ENCODE assay signal across 36 cellular contexts in the genomic region with DNA sequence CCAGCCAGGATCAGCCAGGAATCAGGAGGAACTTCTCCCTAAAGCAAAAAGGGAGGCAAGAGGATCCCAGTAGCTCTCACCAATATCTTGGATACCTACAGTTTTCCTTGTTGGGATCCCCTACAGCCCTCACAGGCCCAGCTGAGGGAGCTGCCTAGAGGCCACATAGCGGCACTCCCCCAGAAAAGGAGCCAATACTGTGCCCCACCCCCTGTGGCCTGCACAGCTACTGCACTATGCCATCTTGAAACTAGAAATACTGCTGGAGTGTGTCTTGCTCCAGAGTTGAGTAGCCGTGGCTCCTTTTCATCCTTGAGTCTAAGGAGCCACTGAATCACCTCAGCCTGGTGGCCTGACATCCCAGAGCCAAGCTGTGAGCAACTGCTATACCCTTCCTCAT. TPM values are rescaled to one million over a fixed set of nuclear protein-coding genes. Genes with fewer than 3 reads are reported as not detected.
"Had no signal": no experiment of that assay in that cellular context is flagged by ENCODE, and none has a peak within 500 bp of the region (broad histone marks: within the 10 kb centered on the region; RNA-seq: fewer than 3 reads in every experiment).

No MANE protein-coding gene starts in this region.

- H3K27ac ChIP-seq: body of pancreas, brain microvascular endothelial cell, breast epithelium, VCaP had no signal

- H3K4me1 ChIP-seq: body of pancreas, breast epithelium had no signal

- FAIRE-seq: astrocyte, TTC549 had no signal

- H3K4me3 ChIP-seq: body of pancreas, breast epithelium had no signal

- H3K27ac Mint-ChIP-seq: activated B cell treated with CpG ODN at 0.5 μM for 24 hours; activated CD4-positive, alpha-beta memory T cell treated with anti-CD3 and anti-CD28 coated beads, Interleukin-2, amount 10 ng/mL, durations not matched to agents 7 days and 5 days; activated CD4-positive, alpha-beta T cell treated with anti-CD3 and anti-CD28 coated beads, Interleukin-2, amount 10 ng/mL, durations not matched to agents 7 days and 5 days; activated CD8-positive, alpha-beta memory T cell treated with anti-CD3 and anti-CD28 coated beads, Interleukin-2, amount 10 ng/mL, durations not matched to agents 7 days and 5 days; activated CD8-positive, alpha-beta T cell treated with anti-CD3 and anti-CD28 coated beads, Interleukin-2, amount 10 ng/mL, durations not matched to agents 7 days and 5 days; activated naive CD4-positive, alpha-beta T cell treated with anti-CD3 and anti-CD28 coated beads, Interleukin-2, amount 10 ng/mL, durations not matched to agents 7 days and 5 days; activated naive CD4-positive, alpha-beta T cell treated with anti-CD3 and anti-CD28 coated beads, Interleukin-2, amount 50 U/mL, for 24 hours; activated naive CD8-positive, alpha-beta T cell; activated naive CD8-positive, alpha-beta T cell treated with anti-CD3 and anti-CD28 coated beads, Interleukin-2, amount 10 ng/mL, durations not matched to agents 7 days and 5 days; activated naive CD8-positive, alpha-beta T cell treated with anti-CD3 and anti-CD28 coated beads, Interleukin-2, amount 50 U/mL, for 24 hours; activated T-cell treated with anti-CD3 and anti-CD28 coated beads, Interleukin-2, amount 50 U/mL, for 24 hours; activated T-helper 2 cell treated with anti-CD3 and anti-CD28 coated beads, Interferon-gamma antibody, Interleukin-2, Interleukin-4, amounts not matched to agents 10 μg/mL and 5 μg/mL and 100 μg/mL, durations not matched to agents 14 hours and 24 hours and 36 hours; T-helper 1 cell treated with Interleukin-12 subunit alpha and Interleukin-12 subunit beta and Interleukin-4 antibody, amounts not matched to agents 30 μg/mL and 1 μg/mL, for 36 hours; T-helper 2 cell treated with Interferon-gamma antibody and Interleukin-4, amounts not matched to agents 5 μg/mL and 100 μg/mL, for 36 hours had no signal

- H3K4me3 Mint-ChIP-seq: activated B cell treated with CpG ODN at 0.5 μM for 24 hours; activated CD4-positive, alpha-beta memory T cell treated with anti-CD3 and anti-CD28 coated beads, Interleukin-2, amount 10 ng/mL, durations not matched to agents 7 days and 5 days; activated CD4-positive, alpha-beta T cell treated with anti-CD3 and anti-CD28 coated beads, Interleukin-2, amount 10 ng/mL, durations not matched to agents 7 days and 5 days; activated CD8-positive, alpha-beta memory T cell treated with anti-CD3 and anti-CD28 coated beads, Interleukin-2, amount 10 ng/mL, durations not matched to agents 7 days and 5 days; activated CD8-positive, alpha-beta T cell treated with anti-CD3 and anti-CD28 coated beads, Interleukin-2, amount 10 ng/mL, durations not matched to agents 7 days and 5 days; activated naive CD4-positive, alpha-beta T cell treated with anti-CD3 and anti-CD28 coated beads, Interleukin-2, amount 10 ng/mL, durations not matched to agents 7 days and 5 days; activated naive CD4-positive, alpha-beta T cell treated with anti-CD3 and anti-CD28 coated beads, Interleukin-2, amount 50 U/mL, for 24 hours; activated naive CD8-positive, alpha-beta T cell; activated naive CD8-positive, alpha-beta T cell treated with anti-CD3 and anti-CD28 coated beads, Interleukin-2, amount 10 ng/mL, durations not matched to agents 7 days and 5 days; activated naive CD8-positive, alpha-beta T cell treated with anti-CD3 and anti-CD28 coated beads, Interleukin-2, amount 50 U/mL, for 24 hours; activated T-cell treated with anti-CD3 and anti-CD28 coated beads, Interleukin-2, amount 50 U/mL, for 24 hours; central memory CD8-positive, alpha-beta T cell; T-helper 1 cell treated with Interleukin-12 subunit alpha and Interleukin-12 subunit beta and Interleukin-4 antibody, amounts not matched to agents 30 μg/mL and 1 μg/mL, for 36 hours; T-helper 2 cell treated with Interferon-gamma antibody and Interleukin-4, amounts not matched to agents 5 μg/mL and 100 μg/mL, for 36 hours had no signal

- H3K4me1 Mint-ChIP-seq: activated B cell treated with CpG ODN at 0.5 μM for 24 hours; activated CD4-positive, alpha-beta memory T cell treated with anti-CD3 and anti-CD28 coated beads, Interleukin-2, amount 10 ng/mL, durations not matched to agents 7 days and 5 days; activated CD4-positive, alpha-beta T cell treated with anti-CD3 and anti-CD28 coated beads, Interleukin-2, amount 10 ng/mL, durations not matched to agents 7 days and 5 days; activated CD8-positive, alpha-beta memory T cell treated with anti-CD3 and anti-CD28 coated beads, Interleukin-2, amount 10 ng/mL, durations not matched to agents 7 days and 5 days; activated naive CD4-positive, alpha-beta T cell treated with anti-CD3 and anti-CD28 coated beads, Interleukin-2, amount 10 ng/mL, durations not matched to agents 7 days and 5 days; activated naive CD4-positive, alpha-beta T cell treated with anti-CD3 and anti-CD28 coated beads, Interleukin-2, amount 50 U/mL, for 24 hours; activated naive CD8-positive, alpha-beta T cell treated with anti-CD3 and anti-CD28 coated beads, Interleukin-2, amount 10 ng/mL, durations not matched to agents 7 days and 5 days; activated naive CD8-positive, alpha-beta T cell treated with anti-CD3 and anti-CD28 coated beads, Interleukin-2, amount 50 U/mL, for 24 hours; central memory CD8-positive, alpha-beta T cell had no signal

- H3K9me3 ChIP-seq: body of pancreas had no signal

- DNase-seq: activated B cell treated with CpG ODN at 0.5 μM for 24 hours; activated CD4-positive, alpha-beta memory T cell treated with anti-CD3 and anti-CD28 coated beads, Interleukin-2, amount 10 ng/mL, durations not matched to agents 7 days and 5 days; activated CD4-positive, alpha-beta T cell treated with anti-CD3 and anti-CD28 coated beads for 48 hours; activated CD4-positive, alpha-beta T cell treated with anti-CD3 and anti-CD28 coated beads, Interleukin-2, amount 10 ng/mL, durations not matched to agents 7 days and 5 days; activated CD4-positive, alpha-beta T cell treated with anti-CD3 and anti-CD28 coated beads, Interleukin-2, amount 50 U/mL, for 48 hours; activated CD4-positive, CD25-positive, alpha-beta regulatory T cell treated with anti-CD3 and anti-CD28 coated beads, Interleukin-2, amount 50 U/mL, for 72 hours; activated CD8-positive, alpha-beta memory T cell treated with anti-CD3 and anti-CD28 coated beads for 24 hours; activated CD8-positive, alpha-beta memory T cell treated with anti-CD3 and anti-CD28 coated beads, Interleukin-2, amount 10 ng/mL, durations not matched to agents 7 days and 5 days; activated CD8-positive, alpha-beta memory T cell treated with anti-CD3 and anti-CD28 coated beads, Interleukin-2, amount 50 U/mL, for 48 hours; activated CD8-positive, alpha-beta T cell treated with anti-CD3 and anti-CD28 coated beads, Interleukin-2, amount 10 ng/mL, durations not matched to agents 7 days and 5 days; activated effector memory CD4-positive, alpha-beta T cell treated with Interleukin-2 at 50 U/mL for 16 hours; activated gamma-delta T cell; activated naive CD4-positive, alpha-beta T cell treated with anti-CD3 and anti-CD28 coated beads, Interleukin-2, amount 10 ng/mL, durations not matched to agents 7 days and 5 days; activated naive CD4-positive, alpha-beta T cell treated with Interleukin-2 at 50 U/mL for 16 hours; activated naive CD8-positive, alpha-beta T cell treated with anti-CD3 and anti-CD28 coated beads, Interleukin-2, amount 10 ng/mL, durations not matched to agents 7 days and 5 days; activated naive CD8-positive, alpha-beta T cell treated with anti-CD3 and anti-CD28 coated beads, Interleukin-2, amount 50 U/mL, for 24 hours; activated T-cell treated with anti-CD3 and anti-CD28 coated beads, Interleukin-2, amount 50 U/mL, for 24 hours; activated T-cell treated with anti-CD3 and anti-CD28 coated beads, Interleukin-2, amount 50 U/mL, for 48 hours; amygdala; aorta; body of pancreas; brain microvascular endothelial cell; cerebellar nuclear complex; T-helper 1 cell; T-helper 2 cell; T-helper 9 cell had no signal

- H3K27me3 ChIP-seq: body of pancreas, brain microvascular endothelial cell, breast epithelium had no signal

- H3K36me3 ChIP-seq: brain microvascular endothelial cell, breast epithelium had no signal

- H3K9me3 Mint-ChIP-seq: activated naive CD4-positive, alpha-beta T cell treated with anti-CD3 and anti-CD28 coated beads, Interleukin-2, amount 10 ng/mL, durations not matched to agents 7 days and 5 days; central memory CD8-positive, alpha-beta T cell; T-helper 2 cell treated with Interferon-gamma antibody and Interleukin-4, amounts not matched to agents 5 μg/mL and 100 μg/mL, for 36 hours had no signal

- H3K36me3 Mint-ChIP-seq: activated CD8-positive, alpha-beta memory T cell treated with anti-CD3 and anti-CD28 coated beads, Interleukin-2, amount 10 ng/mL, durations not matched to agents 7 days and 5 days; activated naive CD4-positive, alpha-beta T cell treated with anti-CD3 and anti-CD28 coated beads, Interleukin-2, amount 10 ng/mL, durations not matched to agents 7 days and 5 days; activated naive CD8-positive, alpha-beta T cell treated with anti-CD3 and anti-CD28 coated beads, Interleukin-2, amount 10 ng/mL, durations not matched to agents 7 days and 5 days had no signal

- ATAC-seq: activated CD8-positive, alpha-beta memory T cell treated with anti-CD3 and anti-CD28 coated beads, Interleukin-2, amount 10 ng/mL, durations not matched to agents 7 days and 5 days; activated CD8-positive, alpha-beta T cell treated with anti-CD3 and anti-CD28 coated beads, Interleukin-2, amount 10 ng/mL, durations not matched to agents 7 days and 5 days; activated naive CD8-positive, alpha-beta T cell treated with anti-CD3 and anti-CD28 coated beads, Interleukin-2, amount 50 U/mL, for 24 hours; body of pancreas had no signal

RNA-seq across cellular contexts. Expression of gene TRPM6, which starts 22.3 kb away (rescaled TPM):
- total RNA-seq: activated B cell treated with CpG ODN at 0.5 μM for 24 hours; activated CD4-positive, alpha-beta memory T cell treated with anti-CD3 and anti-CD28 coated beads, Interleukin-2, amount 10 ng/mL, durations not matched to agents 7 days and 5 days; activated CD4-positive, alpha-beta T cell treated with anti-CD3 and anti-CD28 coated beads, Interleukin-2, amount 10 ng/mL, durations not matched to agents 7 days and 5 days; activated CD8-positive, alpha-beta memory T cell treated with anti-CD3 and anti-CD28 coated beads, Interleukin-2, amount 10 ng/mL, durations not matched to agents 7 days and 5 days; activated CD8-positive, alpha-beta T cell treated with anti-CD3 and anti-CD28 coated beads, Interleukin-2, amount 10 ng/mL, durations not matched to agents 7 days and 5 days; activated naive CD8-positive, alpha-beta T cell treated with anti-CD3 and anti-CD28 coated beads, Interleukin-2, amount 10 ng/mL, durations not matched to agents 7 days and 5 days had no signal
